12 cellular contexts compared by ENCODE assay signal in genomic region chr5:172533399-172534228, GRCh38.
A peak's percentile ranks its signal among the peaks of the same experiment; 100 is the strongest.
DNase-seq lines count a peak whose midpoint lies in the region; ATAC-seq and TF ChIP-seq lines count a peak whose summit lies in the region.
"Had no signal": no experiment of that assay in that cellular context is flagged by ENCODE, and none has a peak within 500 bp of the region (broad histone marks: within the 10 kb centered on the region; RNA-seq: fewer than 3 reads in every experiment).

No MANE protein-coding gene starts in this region.

- no peaks in the 10 kb centered on the region for H3K36me3 Mint-ChIP-seq in neural progenitor cell
- H3K36me3 Mint-ChIP-seq: CD4-positive, CD25-positive, alpha-beta regulatory T cell had no signal

- no peaks in the 10 kb centered on the region for H4K20me1 ChIP-seq in neural progenitor cell (ENCODE audit: low read depth)

- WGBS in esophagus, 2 donors: 24 to 33% methylated on average over 12 of the region's 12 CpGs

- H3F3A ChIP-seq in neural progenitor cell (ENCODE audit: low read depth): no peaks in the 10 kb centered on the region

- H3K79me2 ChIP-seq in neural progenitor cell (ENCODE audit: low read depth): no peaks in the 10 kb centered on the region

- no peak for ATAC-seq in activated CD4-positive, CD25-positive, alpha-beta regulatory T cell treated with anti-CD3 and anti-CD28 coated beads, Interleukin-2, amount 50 U/mL, for 24 hours
- no peak for ATAC-seq in GM18870 (IDR thresholded peaks at IDR 0.05; ENCODE audit: unreplicated experiment)

- H3K4me1 ChIP-seq in esophagus (ENCODE audit: control insufficient read depth in 2 of 2, insufficient read depth in 2 of 2, low read length in 1 of 2) (peaks cover 2 to 15% of the 10 kb centered on the region in 2 donors), neural progenitor cell (no peaks in the 10 kb centered on the region)

- peaks cover 11% of the 10 kb centered on the region for H3K4me1 Mint-ChIP-seq in neural progenitor cell
- H3K4me1 Mint-ChIP-seq: CD4-positive, CD25-positive, alpha-beta regulatory T cell had no signal

- H3K36me3 ChIP-seq in MG63 (no peaks in the 10 kb centered on the region), esophagus (ENCODE audit: control insufficient read depth in 2 of 2, insufficient read depth in 2 of 2, low read length in 1 of 2) (no peaks in the 10 kb centered on the region), neural progenitor cell (no peaks in the 10 kb centered on the region)
- H3K36me3 ChIP-seq: neutrophil had no signal

- H3K9me3 Mint-ChIP-seq in neural progenitor cell: no peaks in the 10 kb centered on the region

- H3K27me3 ChIP-seq in MG63 (no peaks in the 10 kb centered on the region), esophagus (ENCODE audit: control insufficient read depth in 1 of 2, insufficient read depth in 2 of 2, low read length in 2 of 2) (no peaks in the 10 kb centered on the region), neural progenitor cell (no peaks in the 10 kb centered on the region)

- H3K4me2 ChIP-seq in neural progenitor cell: no peak overlapping the region

- H3K9me3 ChIP-seq in MG63: no peaks in the 10 kb centered on the region; the same call in 1 of the 2 replicates
- no peaks in the 10 kb centered on the region for H3K9me3 ChIP-seq in esophagus (ENCODE audit: control insufficient read depth in 2 of 2, insufficient read depth in 1 of 2, low read depth in 1 of 2, low read length in 1 of 2)
- H3K9me3 ChIP-seq in neural progenitor cell (ENCODE audit: low read depth): no peaks in the 10 kb centered on the region
- H3K9me3 ChIP-seq: neutrophil had no signal

- peaks cover 5% of the 10 kb centered on the region for H3K27me3 Mint-ChIP-seq in neural progenitor cell (ENCODE audit: insufficient read depth, low read depth)

- peak overlapping the region; percentile 85 for H3K27ac Mint-ChIP-seq in neural progenitor cell
- H3K27ac Mint-ChIP-seq: CD4-positive, CD25-positive, alpha-beta regulatory T cell had no signal

- H3K4me3 ChIP-seq in MG63 (no peak overlapping the region), esophagus (ENCODE audit: low read depth in 1 of 2, low read length in 2 of 2) (no peak overlapping the region), neural progenitor cell (no peak overlapping the region)

- peak overlapping the region; percentile 60 to 76 for H3K27ac ChIP-seq in esophagus (ENCODE audit: low read depth in 2 of 2, low read length in 1 of 2)
- H3K27ac ChIP-seq in neural progenitor cell: no peak overlapping the region
- H3K27ac ChIP-seq: neutrophil had no signal

- DNase-seq in AG20443 (ENCODE audit: low spot score): peak; percentile 24
- DNase-seq in MG63: peak; percentile 36
- DNase-seq in neural progenitor cell (ENCODE audit: low spot score): no peak
- no peak for DNase-seq in RKO (ENCODE audit: low spot score)
- no peak for DNase-seq in retina
- DNase-seq: activated T-cell treated with anti-CD3 and anti-CD28 coated beads for 4 hours; CD4-positive, CD25-positive, alpha-beta regulatory T cell; SW 1271 had no signal

- no peak overlapping the region for H2AFZ ChIP-seq in neural progenitor cell (replicated peaks)

- H3K9ac ChIP-seq in neural progenitor cell: no peak overlapping the region

- no peak overlapping the region for H3K4me3 Mint-ChIP-seq in neural progenitor cell
- H3K4me3 Mint-ChIP-seq: CD4-positive, CD25-positive, alpha-beta regulatory T cell had no signal

- TF ChIP-seq CTCF in neural progenitor cell (IDR thresholded peaks at IDR 0.05): no peak

Comparison
In these comparisons a context has a peak if more than half of its experiments do, and no peak if none do; other contexts are left out.
1. DNase-seq: peak in AG20443 (single experiment) and MG63 (single experiment); none in neural progenitor cell (single experiment), RKO (single experiment) and retina (single experiment).